ENCODE assay signal across 21 cellular contexts in genomic region chr13:47069133-47069532, GRCh38.
"Had no signal": no experiment of that assay in that cellular context is flagged by ENCODE, and none has a peak within 500 bp of the region (broad histone marks: within the 10 kb centered on the region; RNA-seq: fewer than 3 reads in every experiment).

No MANE protein-coding gene starts in this region.

- H3K9ac ChIP-seq: SK-N-SH had no signal

- H3K27ac Mint-ChIP-seq: IgD-negative memory B cell had no signal

- H3K4me2 ChIP-seq: SK-N-SH had no signal

- H3K36me3 Mint-ChIP-seq: IgD-negative memory B cell had no signal

- H3K9me2 ChIP-seq: SK-N-SH had no signal

- ATAC-seq: HepG2 had no signal

- H3K4me1 Mint-ChIP-seq: IgD-negative memory B cell had no signal

- FAIRE-seq: HepG2, RCC 7860 had no signal

- DNase-seq: KBM-7, MV-4-11, NCI-H1048, NCI-H1105, NCI-H1417, NCI-H1436 treated with DMSO at 0.1 percent for 48 hours, NCI-H1694, NCI-H187 treated with DMSO at 0.1 percent for 48 hours, NCI-H2029 treated with DMSO at 0.1 percent for 48 hours, NCI-H2171 treated with DMSO at 0.1 percent for 48 hours, NCI-H345, NCI-H446 treated with DMSO at 0.1 percent for 48 hours, NCI-H510A treated with DMSO at 0.1 percent for 48 hours, NCI-H526, Right ventricle myocardium superior, RPMI8226, SK-N-SH, SW 1271 had no signal

- H3K4me3 Mint-ChIP-seq: IgD-negative memory B cell had no signal
